In genomic region chr14:100067971-100068959, GRCh38 we compare ENCODE assay signal across 1 cellular context.
TF ChIP-seq lines count a peak whose summit lies in the region.

No MANE protein-coding gene starts in this region.

TF ChIP-seq in K562, 482 proteins besides CTCF, POLR2A, EP300 and RAD21 (continued from another document):
- TF ChIP-seq ZNF655 (CRISPR knock-in tag; IDR thresholded peaks at IDR 0.05), result no peak
- no peak for TF ChIP-seq KDM2B (CRISPR knock-in tag; IDR thresholded peaks at IDR 0.05)
- no peak for TF ChIP-seq USF2 (CRISPR knock-in tag; IDR thresholded peaks at IDR 0.05)
- peak in 1 of 2 experiments; percentile 29 for TF ChIP-seq E2F6 (IDR thresholded peaks at IDR 0.05; ENCODE audit: borderline replicate concordance in 1 of 2, extremely low read depth in 1 of 2, insufficient read depth in 1 of 2, insufficient read length in 1 of 2, low read depth in 1 of 2, low read length in 1 of 2, poor library complexity in 1 of 2, severe bottlenecking in 1 of 2)
- TF ChIP-seq SIN3A (IDR thresholded peaks at IDR 0.05; ENCODE audit: borderline replicate concordance in 2 of 2, control insufficient read depth in 1 of 2, low read depth in 2 of 2, low read length in 2 of 2), result no peak
- no peak for TF ChIP-seq HMGXB4 (CRISPR knock-in tag; IDR thresholded peaks at IDR 0.05)
- TF ChIP-seq MNT (conservative IDR thresholded peaks at IDR 0.05), result peak; percentile 49 to 71; a peak in 3 of 4 replicates
- peak; percentile 33; the same call in 1 of the 2 replicates for TF ChIP-seq PHF8 (IDR thresholded peaks at IDR 0.05; ENCODE audit: borderline replicate concordance, low read length)
- no peak for TF ChIP-seq WHSC1 (IDR thresholded peaks at IDR 0.05; ENCODE audit: low read length)
- no peak for TF ChIP-seq NONO (IDR thresholded peaks at IDR 0.05; ENCODE audit: low read depth in 2 of 2, low read length in 1 of 2)
- peak; percentile 38 for TF ChIP-seq MEIS2 (IDR thresholded peaks at IDR 0.05; ENCODE audit: partially characterized antibody)
- TF ChIP-seq MLX (CRISPR knock-in tag; conservative IDR thresholded peaks at IDR 0.05), result no peak
- TF ChIP-seq GTF2F1 (IDR thresholded peaks at IDR 0.05; ENCODE audit: low read depth, low read length), result no peak
- no peak for TF ChIP-seq ZNF639 (CRISPR knock-in tag; conservative IDR thresholded peaks at IDR 0.05 in 1 of 2, IDR thresholded peaks at IDR 0.05 in 1 of 2)
- TF ChIP-seq MITF (IDR thresholded peaks at IDR 0.05), result no peak
- TF ChIP-seq ZNF551 (CRISPR knock-in tag; IDR thresholded peaks at IDR 0.05), result no peak
- TF ChIP-seq ZBTB2 (IDR thresholded peaks at IDR 0.05), result peak; percentile 73
- TF ChIP-seq SMAD4 (CRISPR knock-in tag; conservative IDR thresholded peaks at IDR 0.05), result peak; percentile 65
- TF ChIP-seq CREM (IDR thresholded peaks at IDR 0.05; ENCODE audit: low read depth), result peak; percentile 67
- TF ChIP-seq ILK (tag; IDR thresholded peaks at IDR 0.05; ENCODE audit: borderline replicate concordance, low read depth), result no peak
- TF ChIP-seq CEBPZ (IDR thresholded peaks at IDR 0.05; ENCODE audit: borderline replicate concordance, low read depth, low read length), result no peak
- TF ChIP-seq GTF2B (IDR thresholded peaks at IDR 0.05; ENCODE audit: extremely low read depth, insufficient read length), result no peak
- no peak for TF ChIP-seq RBM25 (IDR thresholded peaks at IDR 0.05; ENCODE audit: low read depth, low read length, severe bottlenecking)
- no peak for TF ChIP-seq KLF13 (tag; IDR thresholded peaks at IDR 0.05; ENCODE audit: borderline replicate concordance, low read depth)
- no peak for TF ChIP-seq TCF7L2 (IDR thresholded peaks at IDR 0.05; ENCODE audit: low read depth, low read length)
- TF ChIP-seq NFYB (IDR thresholded peaks at IDR 0.05; ENCODE audit: extremely low read depth, insufficient read length), result no peak
- no peak for TF ChIP-seq ETS2 (tag; IDR thresholded peaks at IDR 0.05; ENCODE audit: borderline replicate concordance, poor library complexity, severe bottlenecking)
- TF ChIP-seq UBTF (IDR thresholded peaks at IDR 0.05; ENCODE audit: borderline replicate concordance in 1 of 2, low read depth in 2 of 2, low read length in 2 of 2), result 0 out of 4 replicates have a peak, but pooled peaks of 1 of the 2 experiments have one; percentile 56
- no peak for TF ChIP-seq E2F1 (CRISPR knock-in tag; IDR thresholded peaks at IDR 0.05)
- no peak for TF ChIP-seq ZNF121 (CRISPR knock-in tag; conservative IDR thresholded peaks at IDR 0.05)
